ENCODE assay signal across 10 cellular contexts in genomic region chr2:118846667-118847446, GRCh38. TPM values are rescaled to one million over a fixed set of nuclear protein-coding genes. Genes with fewer than 3 reads are reported as not detected.
DNase-seq lines count a peak whose midpoint lies in the region; ATAC-seq and TF ChIP-seq lines count a peak whose summit lies in the region.
"Had no signal": no experiment of that assay in that cellular context is flagged by ENCODE, and none has a peak within 500 bp of the region (broad histone marks: within the 10 kb centered on the region; RNA-seq: fewer than 3 reads in every experiment).

No MANE protein-coding gene starts in this region.

- no peak overlapping the region for H3K4me3 Mint-ChIP-seq in activated CD4-positive, alpha-beta T cell treated with anti-CD3 and anti-CD28 coated beads, Interleukin-2, amount 10 ng/mL, durations not matched to agents 24 days and 14 days
- H3K4me3 Mint-ChIP-seq in glutamatergic neuron (ENCODE audit: unreplicated experiment): peak overlapping the region; percentile 81
- H3K4me3 Mint-ChIP-seq in stimulated activated naive B cell treated with anti-CD40 and anti-IgM and Interleukin-4, amounts not matched to agents 10 μg/mL and 1 μg/mL and 100 μg/mL, for 72 hours: peak overlapping the region; percentile 16 to 32
- H3K4me3 Mint-ChIP-seq: memory B cell had no signal

- no peaks in the 10 kb centered on the region for H3K36me3 ChIP-seq in SK-N-MC (ENCODE audit: insufficient read depth, low read length)

- peaks cover 5% of the 10 kb centered on the region for H3K4me1 Mint-ChIP-seq in activated CD4-positive, alpha-beta T cell treated with anti-CD3 and anti-CD28 coated beads, Interleukin-2, amount 10 ng/mL, durations not matched to agents 24 days and 14 days
- H3K4me1 Mint-ChIP-seq in glutamatergic neuron (ENCODE audit: low read depth, unreplicated experiment): peaks cover 6% of the 10 kb centered on the region
- H3K4me1 Mint-ChIP-seq in stimulated activated naive B cell treated with anti-CD40 and anti-IgM and Interleukin-4, amounts not matched to agents 10 μg/mL and 1 μg/mL and 100 μg/mL, for 72 hours: peaks cover 17 to 45% of the 10 kb centered on the region in 2 donors

- H3K27ac ChIP-seq in SK-N-MC: no peak overlapping the region

- no peak for DNase-seq in activated CD4-positive, alpha-beta T cell treated with anti-CD3 and anti-CD28 coated beads, Interleukin-2, amount 10 ng/mL, durations not matched to agents 24 days and 14 days
- no peak for DNase-seq in activated CD4-positive, alpha-beta T cell treated with anti-CD3 and anti-CD28 coated beads, Interleukin-2, amount 50 U/mL, for 48 hours
- DNase-seq in SK-N-MC (ENCODE audit: low read depth, low spot score): no peak
- DNase-seq in glutamatergic neuron: peak; percentile 33
- DNase-seq in stimulated activated naive B cell treated with anti-CD40 and anti-IgM and Interleukin-4, amounts not matched to agents 10 μg/mL and 1 μg/mL and 100 μg/mL, for 72 hours: no peak
- DNase-seq in DMS153 treated with DMSO at 0.1 percent for 48 hours (lab: John Stamatoyannopoulos, UW; ENCODE audit: unreplicated experiment): no peak
- no peak for DNase-seq in NCI-H128 (lab: John Stamatoyannopoulos, UW; ENCODE audit: unreplicated experiment)
- DNase-seq: NCI-H2081 treated with DMSO at 0.1 percent for 48 hours had no signal

- peaks cover 3% of the 10 kb centered on the region for H3K9me3 Mint-ChIP-seq in activated CD4-positive, alpha-beta T cell treated with anti-CD3 and anti-CD28 coated beads, Interleukin-2, amount 10 ng/mL, durations not matched to agents 24 days and 14 days
- peaks cover 21% of the 10 kb centered on the region for H3K9me3 Mint-ChIP-seq in glutamatergic neuron (ENCODE audit: unreplicated experiment)
- peaks cover 0 to 3% of the 10 kb centered on the region in 2 donors for H3K9me3 Mint-ChIP-seq in stimulated activated naive B cell treated with anti-CD40 and anti-IgM and Interleukin-4, amounts not matched to agents 10 μg/mL and 1 μg/mL and 100 μg/mL, for 72 hours

- peak overlapping the region; percentile 73 for H3K4me3 ChIP-seq in SK-N-MC

- H3K27ac Mint-ChIP-seq in activated CD4-positive, alpha-beta T cell treated with anti-CD3 and anti-CD28 coated beads, Interleukin-2, amount 10 ng/mL, durations not matched to agents 24 days and 14 days: peak overlapping the region; percentile 69
- H3K27ac Mint-ChIP-seq in glutamatergic neuron (ENCODE audit: unreplicated experiment): no peak overlapping the region
- H3K27ac Mint-ChIP-seq in stimulated activated naive B cell treated with anti-CD40 and anti-IgM and Interleukin-4, amounts not matched to agents 10 μg/mL and 1 μg/mL and 100 μg/mL, for 72 hours: peak overlapping the region; percentile 77
- H3K27ac Mint-ChIP-seq: memory B cell had no signal

- H3K9me3 ChIP-seq in SK-N-MC (ENCODE audit: low read depth, low read length): no peaks in the 10 kb centered on the region

- intact Hi-C loops in activated CD4-positive, alpha-beta T cell treated with anti-CD3 and anti-CD28 coated beads, Interleukin-2, amount 10 ng/mL, durations not matched to agents 24 days and 14 days (cut with micrococcal nuclease): no loop called here

- no peak for TF ChIP-seq CTCF in glutamatergic neuron (IDR thresholded peaks at IDR 0.05; ENCODE audit: partially characterized antibody, unreplicated experiment)

- H3K36me3 Mint-ChIP-seq in activated CD4-positive, alpha-beta T cell treated with anti-CD3 and anti-CD28 coated beads, Interleukin-2, amount 10 ng/mL, durations not matched to agents 24 days and 14 days (ENCODE audit: low read depth): peaks cover 3% of the 10 kb centered on the region
- peaks cover 4% of the 10 kb centered on the region for H3K36me3 Mint-ChIP-seq in glutamatergic neuron (ENCODE audit: unreplicated experiment)
- peaks cover 5 to 7% of the 10 kb centered on the region in 2 donors for H3K36me3 Mint-ChIP-seq in stimulated activated naive B cell treated with anti-CD40 and anti-IgM and Interleukin-4, amounts not matched to agents 10 μg/mL and 1 μg/mL and 100 μg/mL, for 72 hours
- H3K36me3 Mint-ChIP-seq: memory B cell had no signal

- ATAC-seq in stimulated activated naive B cell treated with anti-CD40 and anti-IgM and Interleukin-4, amounts not matched to agents 10 μg/mL and 1 μg/mL and 100 μg/mL, for 72 hours (replicated peaks): no peak
- ATAC-seq in HG02840 (IDR thresholded peaks at IDR 0.05; ENCODE audit: low FRiP score, unreplicated experiment): no peak

- H3K9ac ChIP-seq in SK-N-MC (ENCODE audit: insufficient read length): no peak overlapping the region

- H3K27me3 Mint-ChIP-seq in activated CD4-positive, alpha-beta T cell treated with anti-CD3 and anti-CD28 coated beads, Interleukin-2, amount 10 ng/mL, durations not matched to agents 24 days and 14 days: peaks cover 76% of the 10 kb centered on the region
- peaks cover 48% of the 10 kb centered on the region for H3K27me3 Mint-ChIP-seq in glutamatergic neuron (ENCODE audit: unreplicated experiment)
- H3K27me3 Mint-ChIP-seq in stimulated activated naive B cell treated with anti-CD40 and anti-IgM and Interleukin-4, amounts not matched to agents 10 μg/mL and 1 μg/mL and 100 μg/mL, for 72 hours: peaks cover 80 to 92% of the 10 kb centered on the region in 2 donors

RNA-seq across cellular contexts. Expression of gene EN1, which starts 0.6 kb away (rescaled TPM):
- total RNA-seq in activated CD4-positive, alpha-beta T cell treated with anti-CD3 and anti-CD28 coated beads, Interleukin-2, amount 10 ng/mL, durations not matched to agents 24 days and 14 days: not detected in 2 replicates
- 0.39 TPM for total RNA-seq in glutamatergic neuron (ENCODE audit: unreplicated experiment)
